ENCODE assay signal across 9 cellular contexts in genomic region chr16:31452631-31453106, GRCh38. TPM values are rescaled to one million over a fixed set of nuclear protein-coding genes. Genes with fewer than 3 reads are reported as not detected.
A peak's percentile ranks its signal among the peaks of the same experiment; 100 is the strongest.
DNase-seq lines count a peak whose midpoint lies in the region; ATAC-seq and TF ChIP-seq lines count a peak whose summit lies in the region.
"Had no signal": no experiment of that assay in that cellular context is flagged by ENCODE, and none has a peak within 500 bp of the region (broad histone marks: within the 10 kb centered on the region; RNA-seq: fewer than 3 reads in every experiment).

No MANE protein-coding gene starts in this region.

- intact Hi-C loops in Panc1 (cut with micrococcal nuclease; ENCODE audit: unreplicated experiment): no loop called here
- intact Hi-C loops in activated CD8-positive, alpha-beta T cell treated with anti-CD3 and anti-CD28 coated beads for 36 hours (cut with micrococcal nuclease): loop anchor here (10.0 kb wide), 1 partner anchor 412 kb away; no protein-coding TSS in a partner anchor

- in situ Hi-C loops in Panc1 (cut with HindIII; ENCODE audit: low pct_unique_long_range_greater_than_20kb, low sequenced_read_pairs): no loop called here

- H3K4me3 ChIP-seq in AG09309 (ENCODE audit: control insufficient read depth, low read depth, low read length): no peak overlapping the region
- H3K4me3 ChIP-seq in Panc1 (ENCODE audit: low read depth in 2 of 2, low read length in 2 of 2): no peak overlapping the region

- DNase-seq in AG09309 (ENCODE audit: low read depth): peak; percentile 82
- no peak for DNase-seq in Panc1 (ENCODE audit: low read depth, low spot score)
- DNase-seq in epidermal melanocyte (ENCODE audit: insufficient read length, low spot score): peak; percentile 49
- DNase-seq in nephron progenitor cell: no peak
- DNase-seq in NCI-H748 treated with DMSO at 0.1 percent for 48 hours (lab: John Stamatoyannopoulos, UW): no peak
- DNase-seq in inferior parietal cortex (ENCODE audit: extremely low spot score): no peak
- no peak for DNase-seq in activated CD8-positive, alpha-beta T cell treated with anti-CD3 and anti-CD28 coated beads for 36 hours
- DNase-seq in activated CD4-positive, alpha-beta T cell treated with anti-CD3 and anti-CD28 coated beads, Interleukin-2, amount 50 U/mL, for 48 hours: no peak
- DNase-seq: WERI-Rb-1 had no signal

- H3K27me3 Mint-ChIP-seq in nephron progenitor cell (ENCODE audit: low read depth, poor library complexity): no peaks in the 10 kb centered on the region
- H3K27me3 Mint-ChIP-seq in activated CD8-positive, alpha-beta T cell treated with anti-CD3 and anti-CD28 coated beads for 36 hours: no peaks in the 10 kb centered on the region

- H3K27ac ChIP-seq in Panc1 (ENCODE audit: low read length): peak overlapping the region; percentile 63; the same call in 1 of the 2 replicates
- H3K27ac ChIP-seq: WERI-Rb-1 had no signal

- H3K4me1 ChIP-seq in Panc1 (ENCODE audit: control insufficient read depth, insufficient read depth, low read length): peaks cover 51% of the 10 kb centered on the region

- no peaks in the 10 kb centered on the region for H3K36me3 Mint-ChIP-seq in nephron progenitor cell (ENCODE audit: low read depth)
- peaks cover 26% of the 10 kb centered on the region for H3K36me3 Mint-ChIP-seq in activated CD8-positive, alpha-beta T cell treated with anti-CD3 and anti-CD28 coated beads for 36 hours (ENCODE audit: low read depth)

- no peak overlapping the region for H3K4me3 Mint-ChIP-seq in nephron progenitor cell
- H3K4me3 Mint-ChIP-seq in activated CD8-positive, alpha-beta T cell treated with anti-CD3 and anti-CD28 coated beads for 36 hours: no peak overlapping the region

- CTCF ChIA-PET in Panc1 (lab: Charles Lee): interaction anchor here (0.6 to 0.7 kb wide), 3 partner anchors 9 to 450 kb away, joined by 5 to 7 read pairs (median 7); no protein-coding TSS in a partner anchor
- CTCF ChIA-PET in activated CD8-positive, alpha-beta T cell treated with anti-CD3 and anti-CD28 coated beads for 36 hours (lab: Charles Lee): interaction anchor here (1.3 to 1.4 kb wide), 3 partner anchors 9 to 416 kb away, joined by 3 to 7 read pairs (median 3); partner anchors contain the start of gene ZNF843

- peak overlapping the region; percentile 74 for H3K27ac Mint-ChIP-seq in nephron progenitor cell
- no peak overlapping the region for H3K27ac Mint-ChIP-seq in activated CD8-positive, alpha-beta T cell treated with anti-CD3 and anti-CD28 coated beads for 36 hours

- POLR2A ChIA-PET in Panc1 (lab: Charles Lee): interaction anchor here (0.7 kb wide), 1 partner anchor 50 kb away, joined by 12 read pairs; no protein-coding TSS in a partner anchor
- POLR2A ChIA-PET in activated CD8-positive, alpha-beta T cell treated with anti-CD3 and anti-CD28 coated beads for 36 hours (lab: Charles Lee): interaction anchor here (0.6 to 0.9 kb wide), 2 partner anchors 257 to 363 kb away, joined by 3 read pairs; no protein-coding TSS in a partner anchor

- no peaks in the 10 kb centered on the region for H3K9me3 ChIP-seq in Panc1 (ENCODE audit: control insufficient read depth, insufficient read depth, low read depth, low read length)

- BruUV-seq in Panc1 (replicated peaks; lab: Mats Ljungman, UMichigan): no TSS peak

- H3K9me3 Mint-ChIP-seq in nephron progenitor cell: no peaks in the 10 kb centered on the region
- H3K9me3 Mint-ChIP-seq in activated CD8-positive, alpha-beta T cell treated with anti-CD3 and anti-CD28 coated beads for 36 hours: no peaks in the 10 kb centered on the region

- no peaks in the 10 kb centered on the region for H3K27me3 ChIP-seq in Panc1 (ENCODE audit: control insufficient read depth, insufficient read depth, low read length)

- H3K4me1 Mint-ChIP-seq in nephron progenitor cell: peaks cover 69% of the 10 kb centered on the region
- H3K4me1 Mint-ChIP-seq in activated CD8-positive, alpha-beta T cell treated with anti-CD3 and anti-CD28 coated beads for 36 hours (ENCODE audit: low read depth): peaks cover 36% of the 10 kb centered on the region

- ATAC-seq in Panc1: peak; percentile 27
- ATAC-seq in activated CD8-positive, alpha-beta T cell treated with anti-CD3 and anti-CD28 coated beads for 36 hours: no peak

- TF ChIP-seq CTCF in AG09309 (IDR thresholded peaks at IDR 0.05; ENCODE audit: control insufficient read depth, insufficient read depth, low read depth, low read length, missing control alignments) (no peak), Panc1 (IDR thresholded peaks at IDR 0.05) (no peak), nephron progenitor cell (IDR thresholded peaks at IDR 0.05) (no peak)
- TF ChIP-seq CTCF in activated CD8-positive, alpha-beta T cell treated with anti-CD3 and anti-CD28 coated beads for 36 hours (IDR thresholded peaks at IDR 0.05): no peak

- no peaks in the 10 kb centered on the region for H3K36me3 ChIP-seq in Panc1 (ENCODE audit: control insufficient read depth, insufficient read depth, low read length)

RNA-seq across cellular contexts. Expression of gene ARMC5, which starts 6.6 kb away (rescaled TPM):
- 19.8 TPM for total RNA-seq in Panc1 (2021; ENCODE audit: unreplicated experiment)
- polyA plus RNA-seq in Panc1 (2012; ENCODE audit: insufficient read length): 23.1 TPM
- 10 to 100 TPM in 1 of 2 experiments, 1 to 10 TPM in 1; 8.2 to 10.0 TPM for total RNA-seq in activated CD8-positive, alpha-beta T cell treated with anti-CD3 and anti-CD28 coated beads for 36 hours

RNA-seq across cellular contexts. Expression of gene ZNF843, which starts 10.1 kb away (rescaled TPM):
- total RNA-seq in Panc1 (2021; ENCODE audit: unreplicated experiment): 0.41 TPM
- polyA plus RNA-seq in Panc1 (2012; ENCODE audit: insufficient read length): 0.33 TPM
- total RNA-seq in activated CD8-positive, alpha-beta T cell treated with anti-CD3 and anti-CD28 coated beads for 36 hours: not detected

RNA-seq across cellular contexts. Expression of gene TGFB1I1, which starts 19.3 kb away (rescaled TPM):
- 32.5 TPM for total RNA-seq in Panc1 (2021; ENCODE audit: unreplicated experiment)
- 55.7 TPM for polyA plus RNA-seq in Panc1 (2012; ENCODE audit: insufficient read length)
- total RNA-seq in activated CD8-positive, alpha-beta T cell treated with anti-CD3 and anti-CD28 coated beads for 36 hours: 1 to 10 TPM in 1 of 2 experiments, under 1 TPM in 1; 0.92 to 1.2 TPM

RNA-seq across cellular contexts. Expression of gene COX6A2, which starts 24.5 kb away (rescaled TPM):
- not detected for total RNA-seq in Panc1 (2021; ENCODE audit: unreplicated experiment)
- polyA plus RNA-seq in Panc1 (2012; ENCODE audit: insufficient read length): not detected
- not detected for total RNA-seq in activated CD8-positive, alpha-beta T cell treated with anti-CD3 and anti-CD28 coated beads for 36 hours

RNA-seq across cellular contexts. Expression of gene SLC5A2, which starts 30.3 kb away (rescaled TPM):
- 0.15 TPM for total RNA-seq in Panc1 (2021; ENCODE audit: unreplicated experiment)
- polyA plus RNA-seq in Panc1 (2012; ENCODE audit: insufficient read length): 7.5 TPM
- not detected for total RNA-seq in activated CD8-positive, alpha-beta T cell treated with anti-CD3 and anti-CD28 coated beads for 36 hours

Comparison
In these comparisons a context has a peak if more than half of its experiments do, and no peak if none do; other contexts are left out.
1. DNase-seq: peak in AG09309 (single experiment) and epidermal melanocyte (single experiment); none in Panc1 (single experiment), nephron progenitor cell (single experiment), NCI-H748 treated with DMSO at 0.1 percent for 48 hours (single experiment), inferior parietal cortex (single experiment), activated CD8-positive, alpha-beta T cell treated with anti-CD3 and anti-CD28 coated beads for 36 hours (single experiment) and activated CD4-positive, alpha-beta T cell treated with anti-CD3 and anti-CD28 coated beads, Interleukin-2, amount 50 U/mL, for 48 hours (0 of 2).
2. RNA of gene TGFB1I1, which starts 19.3 kb away (total RNA-seq): 32.5 TPM in Panc1 (single experiment); 0.92 to 1.2 TPM in activated CD8-positive, alpha-beta T cell treated with anti-CD3 and anti-CD28 coated beads for 36 hours; every median in the first group is over 10 times any median in the second.